ENCODE assay signal across 12 cellular contexts in genomic region chr2:95648894-95649544, GRCh38. TPM values are rescaled to one million over a fixed set of nuclear protein-coding genes. Genes with fewer than 3 reads are reported as not detected.
DNase-seq lines count a peak whose midpoint lies in the region; ATAC-seq and TF ChIP-seq lines count a peak whose summit lies in the region.
"Not testable (repeated sequence)": the region's sequence is repeated elsewhere in the genome, so short reads cannot be mapped to it uniquely, and the experiment has no call there.
"Had no signal": no experiment of that assay in that cellular context is flagged by ENCODE, and none has a peak within 500 bp of the region (broad histone marks: within the 10 kb centered on the region; RNA-seq: fewer than 3 reads in every experiment).

No MANE protein-coding gene starts in this region.

- not testable (repeated sequence) for H3K4me1 Mint-ChIP-seq in stimulated activated memory B cell treated with anti-CD40 and anti-IgM and Interleukin-4, amounts not matched to agents 10 μg/mL and 1 μg/mL and 100 μg/mL, for 72 hours

- H3K27ac ChIP-seq in coronary artery, gastroesophageal sphincter: not testable (repeated sequence)

- H3K27me3 Mint-ChIP-seq in stimulated activated memory B cell treated with anti-CD40 and anti-IgM and Interleukin-4, amounts not matched to agents 10 μg/mL and 1 μg/mL and 100 μg/mL, for 72 hours: not testable (repeated sequence)

- not testable (repeated sequence) for H3K9me3 ChIP-seq in gastroesophageal sphincter

- H3K4me3 Mint-ChIP-seq in stimulated activated memory B cell treated with anti-CD40 and anti-IgM and Interleukin-4, amounts not matched to agents 10 μg/mL and 1 μg/mL and 100 μg/mL, for 72 hours: not testable (repeated sequence)

- not testable (repeated sequence) for TF ChIP-seq EP300 in gastroesophageal sphincter (IDR thresholded peaks at IDR 0.05)

- TF ChIP-seq CTCF in coronary artery (IDR thresholded peaks at IDR 0.05); gastroesophageal sphincter (IDR thresholded peaks at IDR 0.05): not testable (repeated sequence)

- peak in 2 of 3 experiments; percentile 47 to 52 for DNase-seq in NCI-H1417 (lab: John Stamatoyannopoulos, UW)
- DNase-seq in NCI-H69 (lab: John Stamatoyannopoulos, UW): peak; percentile 0
- peak; percentile 5 for DNase-seq in coronary artery (ENCODE audit: low spot score)
- peak; percentile 59 for DNase-seq in left kidney (ENCODE audit: low read depth, low spot score)

- not testable (repeated sequence) for H3K27ac Mint-ChIP-seq in stimulated activated memory B cell treated with anti-CD40 and anti-IgM and Interleukin-4, amounts not matched to agents 10 μg/mL and 1 μg/mL and 100 μg/mL, for 72 hours

- not testable (repeated sequence) for H3K4me3 ChIP-seq in coronary artery, gastroesophageal sphincter

- not testable (repeated sequence) for H3K4me1 ChIP-seq in gastroesophageal sphincter

- not testable (repeated sequence) for TF ChIP-seq POLR2A in gastroesophageal sphincter (IDR thresholded peaks at IDR 0.05)

- H3K9me3 Mint-ChIP-seq in stimulated activated memory B cell treated with anti-CD40 and anti-IgM and Interleukin-4, amounts not matched to agents 10 μg/mL and 1 μg/mL and 100 μg/mL, for 72 hours: not testable (repeated sequence)

- not testable (repeated sequence) for H3K36me3 Mint-ChIP-seq in stimulated activated memory B cell treated with anti-CD40 and anti-IgM and Interleukin-4, amounts not matched to agents 10 μg/mL and 1 μg/mL and 100 μg/mL, for 72 hours

- H3K36me3 ChIP-seq in gastroesophageal sphincter: not testable (repeated sequence)

- not testable (repeated sequence) for H3K27me3 ChIP-seq in gastroesophageal sphincter

- ATAC-seq in gastroesophageal sphincter: peak; percentile 16
- peak; percentile 26 for ATAC-seq in stimulated activated memory B cell treated with anti-CD40 and anti-IgM and Interleukin-4, amounts not matched to agents 10 μg/mL and 1 μg/mL and 100 μg/mL, for 72 hours

- WGBS in gastroesophageal sphincter (ENCODE audit: low coverage in 1 of 2), 2 donors: 20% methylated on average over 2 of the region's 29 CpGs; no CpG with 5 or more reads in 1 of the 2 donors

RNA-seq across cellular contexts. Expression of gene TRIM43, which starts 57.2 kb away (rescaled TPM):
- total RNA-seq in gastroesophageal sphincter: not detected
- total RNA-seq: A673; CD4-positive, alpha-beta memory T cell; CD4-positive, CD25-positive, alpha-beta regulatory T cell; CD8-positive, alpha-beta memory T cell; Daoy; GM12878 had no signal

Comparison
In these comparisons a context has a peak if more than half of its experiments do, and no peak if none do; other contexts are left out.
1. DNase-seq: peak in every context shown above with its lines; median percentile 59 in left kidney; 50 in NCI-H1417; 5 in coronary artery; 0 in NCI-H69.